In the genomic region with DNA sequence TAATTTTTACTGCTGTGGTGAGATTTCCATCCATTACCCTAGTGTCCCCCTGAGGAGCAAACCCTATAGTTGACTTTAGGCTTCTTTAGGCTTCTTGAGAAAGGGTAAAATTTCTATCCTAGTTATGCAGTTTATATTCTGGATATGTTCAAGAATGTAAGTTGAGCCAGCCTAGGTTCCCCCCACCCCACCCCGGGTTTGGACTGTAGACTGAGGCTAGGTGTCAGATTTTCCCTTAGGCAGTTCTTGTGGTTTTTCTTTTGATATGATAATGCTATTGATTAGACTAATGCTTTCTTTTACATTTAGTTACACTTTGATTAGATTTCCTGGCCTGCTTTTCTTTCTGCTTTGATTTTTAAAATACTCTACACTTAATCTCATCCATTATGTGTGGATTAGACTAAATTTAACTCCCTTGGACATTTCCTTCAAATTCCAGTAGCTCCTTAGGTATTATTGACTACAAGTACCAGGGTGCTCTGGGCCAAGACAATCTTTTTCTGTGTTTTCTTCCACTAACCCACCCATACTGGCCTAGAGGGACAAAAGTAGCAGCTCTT, we compare ENCODE assay signal across 1 cellular context.
TF ChIP-seq lines count a peak whose summit lies in the region.

No MANE protein-coding gene starts in this region.

TF ChIP-seq in GM23338, 12 proteins besides CTCF, POLR2A, EP300 and RAD21:
- TF ChIP-seq CREB1 (CRISPR knock-in tag; IDR thresholded peaks at IDR 0.05; ENCODE audit: low read depth) (no peak), POLR2AphosphoS5 (IDR thresholded peaks at IDR 0.05; ENCODE audit: low read depth) (no peak), JUNB (IDR thresholded peaks at IDR 0.05; ENCODE audit: unreplicated experiment) (no peak), ZNF331 (CRISPR knock-in tag; IDR thresholded peaks at IDR 0.05; ENCODE audit: low read depth) (no peak), EZH2 (IDR thresholded peaks at IDR 0.05; ENCODE audit: low read depth, unreplicated experiment) (no peak)
- TF ChIP-seq, protein P1, sequence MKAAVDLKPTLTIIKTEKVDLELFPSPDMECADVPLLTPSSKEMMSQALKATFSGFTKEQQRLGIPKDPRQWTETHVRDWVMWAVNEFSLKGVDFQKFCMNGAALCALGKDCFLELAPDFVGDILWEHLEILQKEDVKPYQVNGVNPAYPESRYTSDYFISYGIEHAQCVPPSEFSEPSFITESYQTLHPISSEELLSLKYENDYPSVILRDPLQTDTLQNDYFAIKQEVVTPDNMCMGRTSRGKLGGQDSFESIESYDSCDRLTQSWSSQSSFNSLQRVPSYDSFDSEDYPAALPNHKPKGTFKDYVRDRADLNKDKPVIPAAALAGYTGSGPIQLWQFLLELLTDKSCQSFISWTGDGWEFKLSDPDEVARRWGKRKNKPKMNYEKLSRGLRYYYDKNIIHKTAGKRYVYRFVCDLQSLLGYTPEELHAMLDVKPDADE (IDR thresholded peaks at IDR 0.05): no peak
- TF ChIP-seq, protein P2, sequence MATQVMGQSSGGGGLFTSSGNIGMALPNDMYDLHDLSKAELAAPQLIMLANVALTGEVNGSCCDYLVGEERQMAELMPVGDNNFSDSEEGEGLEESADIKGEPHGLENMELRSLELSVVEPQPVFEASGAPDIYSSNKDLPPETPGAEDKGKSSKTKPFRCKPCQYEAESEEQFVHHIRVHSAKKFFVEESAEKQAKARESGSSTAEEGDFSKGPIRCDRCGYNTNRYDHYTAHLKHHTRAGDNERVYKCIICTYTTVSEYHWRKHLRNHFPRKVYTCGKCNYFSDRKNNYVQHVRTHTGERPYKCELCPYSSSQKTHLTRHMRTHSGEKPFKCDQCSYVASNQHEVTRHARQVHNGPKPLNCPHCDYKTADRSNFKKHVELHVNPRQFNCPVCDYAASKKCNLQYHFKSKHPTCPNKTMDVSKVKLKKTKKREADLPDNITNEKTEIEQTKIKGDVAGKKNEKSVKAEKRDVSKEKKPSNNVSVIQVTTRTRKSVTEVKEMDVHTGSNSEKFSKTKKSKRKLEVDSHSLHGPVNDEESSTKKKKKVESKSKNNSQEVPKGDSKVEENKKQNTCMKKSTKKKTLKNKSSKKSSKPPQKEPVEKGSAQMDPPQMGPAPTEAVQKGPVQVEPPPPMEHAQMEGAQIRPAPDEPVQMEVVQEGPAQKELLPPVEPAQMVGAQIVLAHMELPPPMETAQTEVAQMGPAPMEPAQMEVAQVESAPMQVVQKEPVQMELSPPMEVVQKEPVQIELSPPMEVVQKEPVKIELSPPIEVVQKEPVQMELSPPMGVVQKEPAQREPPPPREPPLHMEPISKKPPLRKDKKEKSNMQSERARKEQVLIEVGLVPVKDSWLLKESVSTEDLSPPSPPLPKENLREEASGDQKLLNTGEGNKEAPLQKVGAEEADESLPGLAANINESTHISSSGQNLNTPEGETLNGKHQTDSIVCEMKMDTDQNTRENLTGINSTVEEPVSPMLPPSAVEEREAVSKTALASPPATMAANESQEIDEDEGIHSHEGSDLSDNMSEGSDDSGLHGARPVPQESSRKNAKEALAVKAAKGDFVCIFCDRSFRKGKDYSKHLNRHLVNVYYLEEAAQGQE (IDR thresholded peaks at IDR 0.05; ENCODE audit: unreplicated experiment): no peak
